8 cellular contexts compared by ENCODE assay signal in the genomic region with DNA sequence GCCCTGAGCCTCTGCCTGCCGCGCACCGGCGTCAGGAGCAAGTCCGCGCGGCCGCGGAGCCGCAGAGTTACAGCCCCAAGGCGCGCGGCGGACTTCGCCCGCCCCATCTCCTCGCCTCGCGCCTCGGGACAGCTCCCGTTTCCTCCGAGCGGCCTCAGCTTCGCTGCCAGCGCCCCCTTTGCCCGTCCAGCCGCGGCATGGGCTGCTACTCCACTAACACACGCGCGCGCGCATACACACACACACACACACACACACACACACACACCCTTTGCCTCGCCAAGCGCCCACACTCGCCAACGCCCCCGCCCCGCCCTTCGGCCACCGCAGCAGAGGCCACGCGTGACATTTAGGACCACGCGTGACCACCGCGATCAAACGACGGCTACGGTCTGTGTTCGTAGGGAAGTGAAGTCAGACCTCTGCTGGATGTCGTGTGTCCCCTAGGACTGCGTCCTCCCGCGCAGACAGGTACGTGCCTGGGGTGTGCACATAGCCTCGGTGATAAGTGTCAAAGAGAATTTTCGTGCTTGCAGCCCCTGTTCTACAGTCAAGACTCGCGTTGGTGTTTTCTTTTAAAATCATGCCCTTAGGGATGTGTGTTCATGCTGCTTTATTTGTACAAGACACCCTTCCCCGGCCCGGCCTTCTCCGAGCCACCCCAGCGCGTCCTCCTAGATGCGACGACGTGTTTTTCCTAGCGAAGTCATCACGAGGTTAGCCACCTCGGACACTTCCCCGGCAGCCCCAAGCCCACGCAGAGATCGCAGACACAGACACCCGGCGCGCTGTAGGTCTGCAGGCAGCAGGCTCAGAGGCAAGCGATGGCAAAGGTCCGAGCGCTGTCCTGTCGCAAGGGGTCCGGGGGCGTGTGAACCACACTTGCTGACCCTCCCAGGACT. TPM values are rescaled to one million over a fixed set of nuclear protein-coding genes. Genes with fewer than 3 reads are reported as not detected.
DNase-seq lines count a peak whose midpoint lies in the region; ATAC-seq and TF ChIP-seq lines count a peak whose summit lies in the region.

No MANE protein-coding gene starts in this region.

- H3K9me3 ChIP-seq in Peyer's patch = no peaks in the 10 kb centered on the region
- no peaks in the 10 kb centered on the region for H3K9me3 ChIP-seq in suprapubic skin

- TF ChIP-seq POLR2A in Peyer's patch (IDR thresholded peaks at IDR 0.05) (no peak), suprapubic skin (IDR thresholded peaks at IDR 0.05) (no peak)

- TF ChIP-seq EP300 in suprapubic skin (IDR thresholded peaks at IDR 0.05) = no peak

- ATAC-seq in HG02610 (IDR thresholded peaks at IDR 0.05; ENCODE audit: unreplicated experiment) (no peak), GM18858 (IDR thresholded peaks at IDR 0.05; ENCODE audit: unreplicated experiment) (no peak), GM19328 (IDR thresholded peaks at IDR 0.05; ENCODE audit: unreplicated experiment) (no peak)

- TF ChIP-seq CTCF in Peyer's patch (IDR thresholded peaks at IDR 0.05) (no peak), suprapubic skin (IDR thresholded peaks at IDR 0.05) (no peak)

- peak; percentile 70 for DNase-seq in EH (ENCODE audit: low read depth)
- DNase-seq in Peyer's patch = peak in 1 of 3 donors; percentile 58
- peak; percentile 10 to 30 for DNase-seq in lung microvascular endothelial cell (ENCODE audit: low read depth in 2 of 2)
- DNase-seq in suprapubic skin (ENCODE audit: low spot score in 2 of 2) = peak in 1 of 2 donors; percentile 67

- H3K27ac ChIP-seq in Peyer's patch (peak overlapping the region in 1 of 4 donors; percentile 10), cingulate gyrus (ENCODE audit: low read depth, low read length) (peak overlapping the region; percentile 19), suprapubic skin (no peak overlapping the region)

- H3K36me3 ChIP-seq in Peyer's patch (no peaks in the 10 kb centered on the region), suprapubic skin (no peaks in the 10 kb centered on the region)

- H3K4me3 ChIP-seq in Peyer's patch (peak overlapping the region in 3 of 4 donors; percentile 29 to 73 (median 71)), suprapubic skin (peak overlapping the region; percentile 73)

- H3K4me1 ChIP-seq in Peyer's patch (peaks cover 0 to 51% (median 8%) of the 10 kb centered on the region in 4 donors), suprapubic skin (peaks cover 52% of the 10 kb centered on the region)

- WGBS in suprapubic skin = 2% methylated on average over 41 of the region's 83 CpGs

- H3K27me3 ChIP-seq in Peyer's patch (peaks cover 0 to 32% of the 10 kb centered on the region in 2 donors), suprapubic skin (peaks cover 95% of the 10 kb centered on the region)

RNA-seq across cellular contexts. Expression of a gene that starts 0.9 kb away (rescaled TPM):
- total RNA-seq in Peyer's patch (under 1 TPM in 2 of 4 donors, not detected in 2; 0.28 to 0.94 TPM), lung microvascular endothelial cell (0.20 TPM in 1 of 2 replicates, not detected in the other), suprapubic skin (under 1 TPM; 0.25 to 0.68 (median 0.55) TPM)
